9 cellular contexts compared by ENCODE assay signal in genomic region chr21:42523941-42524340, GRCh38. TPM values are rescaled to one million over a fixed set of nuclear protein-coding genes. Genes with fewer than 3 reads are reported as not detected.
DNase-seq lines count a peak whose midpoint lies in the region; TF ChIP-seq lines count a peak whose summit lies in the region.
"Had no signal": no experiment of that assay in that cellular context is flagged by ENCODE, and none has a peak within 500 bp of the region (broad histone marks: within the 10 kb centered on the region; RNA-seq: fewer than 3 reads in every experiment).

No MANE protein-coding gene starts in this region.

- no peaks in the 10 kb centered on the region for H3K9me3 ChIP-seq in smooth muscle cell (replicated peaks; ENCODE audit: low read depth)
- H3K9me3 ChIP-seq in adrenal gland (replicated peaks in 1 of 3), result no peaks in the 10 kb centered on the region

- peaks cover 46% of the 10 kb centered on the region for H3K4me1 Mint-ChIP-seq in glutamatergic neuron (ENCODE audit: low read depth, unreplicated experiment)
- H3K4me1 Mint-ChIP-seq in activated naive CD4-positive, alpha-beta T cell treated with anti-CD3 and anti-CD28 coated beads, Interleukin-2, amount 10 ng/mL, durations not matched to agents 7 days and 5 days, result peaks cover 59% of the 10 kb centered on the region

- intact Hi-C loops in adrenal gland (cut with DNase I), result no loop called here

- peaks cover 9% of the 10 kb centered on the region for H3K36me3 Mint-ChIP-seq in glutamatergic neuron (ENCODE audit: unreplicated experiment)
- peaks cover 76% of the 10 kb centered on the region for H3K36me3 Mint-ChIP-seq in activated naive CD4-positive, alpha-beta T cell treated with anti-CD3 and anti-CD28 coated beads, Interleukin-2, amount 10 ng/mL, durations not matched to agents 7 days and 5 days

- peak overlapping the region; percentile 90 for H3K4me3 Mint-ChIP-seq in glutamatergic neuron (ENCODE audit: unreplicated experiment)
- H3K4me3 Mint-ChIP-seq in activated naive CD4-positive, alpha-beta T cell treated with anti-CD3 and anti-CD28 coated beads, Interleukin-2, amount 10 ng/mL, durations not matched to agents 7 days and 5 days, result no peak overlapping the region

- H3K27ac Mint-ChIP-seq in glutamatergic neuron (ENCODE audit: unreplicated experiment), result peak overlapping the region; percentile 93
- no peak overlapping the region for H3K27ac Mint-ChIP-seq in activated naive CD4-positive, alpha-beta T cell treated with anti-CD3 and anti-CD28 coated beads, Interleukin-2, amount 10 ng/mL, durations not matched to agents 7 days and 5 days

- H3K4me1 ChIP-seq in smooth muscle cell (ENCODE audit: low read depth), result peaks cover 32% of the 10 kb centered on the region
- H3K4me1 ChIP-seq in adrenal gland (replicated peaks in 1 of 2), result peaks cover 13 to 30% of the 10 kb centered on the region in 2 donors

- peak overlapping the region; percentile 87 for H3K9ac ChIP-seq in smooth muscle cell (ENCODE audit: low read depth)

- no peaks in the 10 kb centered on the region for H3K79me2 ChIP-seq in smooth muscle cell (ENCODE audit: low read depth)

- DNase-seq in GM12864 (ENCODE audit: low read depth), result no peak
- DNase-seq in NCI-H748 treated with DMSO at 0.1 percent for 48 hours (lab: John Stamatoyannopoulos, UW), result peak; percentile 78
- no peak for DNase-seq in glutamatergic neuron
- DNase-seq in smooth muscle cell (lab: John Stamatoyannopoulos, UW; ENCODE audit: unreplicated experiment), result no peak
- DNase-seq in activated naive CD4-positive, alpha-beta T cell treated with anti-CD3 and anti-CD28 coated beads, Interleukin-2, amount 10 ng/mL, durations not matched to agents 7 days and 5 days, result no peak
- no peak for DNase-seq in NCI-H146 treated with DMSO at 0.1 percent for 48 hours (lab: John Stamatoyannopoulos, UW; ENCODE audit: unreplicated experiment)
- no peak for DNase-seq in adrenal gland
- no peak for DNase-seq in NCI-H146 (lab: John Stamatoyannopoulos, UW)
- DNase-seq: activated CD4-positive, alpha-beta T cell treated with anti-CD3 and anti-CD28 coated beads, Interleukin-2, amount 50 U/mL, for 4 hours had no signal

- peak overlapping the region; percentile 35 for H3K4me3 ChIP-seq in GM12864 (ENCODE audit: low read depth, low read length)
- H3K4me3 ChIP-seq in smooth muscle cell, result peak overlapping the region; percentile 24
- H3K4me3 ChIP-seq in adrenal gland, result no peak overlapping the region

- no peak for TF ChIP-seq POLR2A in adrenal gland (IDR thresholded peaks at IDR 0.05)

- peaks cover 10% of the 10 kb centered on the region for H3F3A ChIP-seq in smooth muscle cell (ENCODE audit: low read depth)

- no peaks in the 10 kb centered on the region for H4K20me1 ChIP-seq in smooth muscle cell (ENCODE audit: low read depth)

- H3K27me3 ChIP-seq in smooth muscle cell (ENCODE audit: low read depth) (no peaks in the 10 kb centered on the region), adrenal gland (no peaks in the 10 kb centered on the region)

- CTCF ChIA-PET in activated naive CD4-positive, alpha-beta T cell treated with anti-CD3 and anti-CD28 coated beads, Interleukin-2, amount 10 ng/mL, durations not matched to agents 7 days and 5 days (lab: Charles Lee), result interaction anchor here (1.8 kb wide), 1 partner anchor 10 kb away, joined by 4 read pairs; the partner anchor contains the start of gene SLC37A1

- peaks cover 2% of the 10 kb centered on the region for H3K27me3 Mint-ChIP-seq in glutamatergic neuron (ENCODE audit: unreplicated experiment)
- no peaks in the 10 kb centered on the region for H3K27me3 Mint-ChIP-seq in activated naive CD4-positive, alpha-beta T cell treated with anti-CD3 and anti-CD28 coated beads, Interleukin-2, amount 10 ng/mL, durations not matched to agents 7 days and 5 days

- H3K27ac ChIP-seq in smooth muscle cell (ENCODE audit: low read depth) (peak overlapping the region; percentile 95), adrenal gland (peak overlapping the region in 2 of 5 donors; percentile 14 to 88)

- WGBS in smooth muscle cell (ENCODE audit: low lambda C conversion rate), result 89% methylated on average over 9 of the region's 9 CpGs
- WGBS in adrenal gland, 4 donors, result 82 to 98% (median 88%) methylated on average over 9 of the region's 9 CpGs

- H3K36me3 ChIP-seq in smooth muscle cell (ENCODE audit: low read depth) (no peaks in the 10 kb centered on the region), adrenal gland (replicated peaks in 1 of 2) (peaks cover 0 to 8% of the 10 kb centered on the region in 2 donors)

- H3K4me2 ChIP-seq in smooth muscle cell, result peak overlapping the region; percentile 65

- peaks cover 5% of the 10 kb centered on the region for H3K9me3 Mint-ChIP-seq in glutamatergic neuron (ENCODE audit: unreplicated experiment)
- no peaks in the 10 kb centered on the region for H3K9me3 Mint-ChIP-seq in activated naive CD4-positive, alpha-beta T cell treated with anti-CD3 and anti-CD28 coated beads, Interleukin-2, amount 10 ng/mL, durations not matched to agents 7 days and 5 days

- peak overlapping the region; percentile 73 for H2AFZ ChIP-seq in smooth muscle cell (ENCODE audit: low read depth)

- TF ChIP-seq CTCF in GM12864 (IDR thresholded peaks at IDR 0.05; ENCODE audit: low read depth, low read length, missing control alignments), result no peak
- TF ChIP-seq CTCF in glutamatergic neuron (IDR thresholded peaks at IDR 0.05; ENCODE audit: partially characterized antibody, unreplicated experiment), result no peak
- no peak for TF ChIP-seq CTCF in smooth muscle cell (IDR thresholded peaks at IDR 0.05; ENCODE audit: borderline replicate concordance, insufficient read depth, poor library complexity, severe bottlenecking)
- no peak for TF ChIP-seq CTCF in adrenal gland (IDR thresholded peaks at IDR 0.05)

RNA-seq across cellular contexts. Expression of gene SLC37A1, which starts 10.3 kb away (rescaled TPM):
- 65.7 TPM for total RNA-seq in glutamatergic neuron (ENCODE audit: unreplicated experiment)
- 18.0 and 19.4 TPM in 2 replicates for total RNA-seq in smooth muscle cell
- 14.6 and 15.0 TPM in 2 replicates for polyA plus RNA-seq in smooth muscle cell
- total RNA-seq in adrenal gland, result 10 to 100 TPM in 7 of 8 donors, 1 to 10 TPM in 1; 7.4 to 27.2 (median 18.7) TPM
- polyA plus RNA-seq in adrenal gland, result 10 to 100 TPM; 11.0 to 16.7 (median 14.3) TPM

RNA-seq across cellular contexts. Expression of gene RSPH1, which starts 27.9 kb away (rescaled TPM):
- total RNA-seq in glutamatergic neuron (ENCODE audit: unreplicated experiment) (0.42 TPM), smooth muscle cell (0.13 TPM in 1 of 2 replicates, not detected in the other), adrenal gland (1 to 10 TPM in 1 of 8 donors, under 1 TPM in 5, not detected in 2; 0.13 to 1.4 (median 0.72) TPM)
- polyA plus RNA-seq in smooth muscle cell (0.16 TPM in 1 of 2 replicates, not detected in the other), adrenal gland (1 to 10 TPM; 1.2 to 5.8 (median 3.2) TPM)

Comparison
In these comparisons a context has a peak if more than half of its experiments do, and no peak if none do; other contexts are left out.
1. H3K4me3 ChIP-seq: peak in GM12864 (single experiment) and smooth muscle cell (single experiment); none in adrenal gland (0 of 4).